ENCODE assay signal across 14 cellular contexts in the genomic region with DNA sequence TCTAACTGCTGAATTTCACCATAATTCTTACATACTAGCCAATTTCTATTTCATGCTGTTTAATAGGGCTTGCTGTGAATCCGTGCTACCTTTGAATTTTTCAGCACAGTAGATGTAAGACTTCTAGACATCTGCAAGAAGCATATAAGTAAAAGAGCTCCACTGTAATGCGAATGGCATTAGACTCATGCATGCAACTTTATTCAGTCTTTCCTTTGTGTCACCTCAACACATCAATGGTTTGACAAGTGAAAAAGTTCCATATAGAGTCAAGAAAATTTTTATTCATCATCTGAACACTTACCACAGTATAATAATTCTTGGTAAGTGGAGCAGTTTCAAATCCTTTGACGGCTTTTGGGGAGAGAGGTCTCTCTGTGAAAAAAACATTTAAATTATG.
"Had no signal": no experiment of that assay in that cellular context is flagged by ENCODE, and none has a peak within 500 bp of the region (broad histone marks: within the 10 kb centered on the region; RNA-seq: fewer than 3 reads in every experiment).

No MANE protein-coding gene starts in this region.

- H3K36me3 ChIP-seq: neural progenitor cell, pancreas, SJSA1 had no signal

- H3K27me3 Mint-ChIP-seq: dendritic cell treated with granulocyte-macrophage colony-stimulating factor and Interleukin-4, amounts not matched to agents 40 ng/mL and 50 ng/mL, for 4 days had no signal

- H3K27ac ChIP-seq: neural progenitor cell, pancreas, SJSA1 had no signal

- DNase-seq: central memory CD4-positive, alpha-beta T cell; endodermal cell; erythroblast; hypothalamus; midbrain; pancreas; retina; SW 1271; T-helper 9 cell; trophoblast cell had no signal

- H3K27me3 ChIP-seq: neural progenitor cell, pancreas, SJSA1 had no signal

- H3K9me3 ChIP-seq: pancreas, SJSA1 had no signal

- H3K4me1 ChIP-seq: neural progenitor cell, pancreas, SJSA1 had no signal

- H3K4me3 ChIP-seq: lung, neural progenitor cell, pancreas, SJSA1 had no signal

- H3K9me3 Mint-ChIP-seq: dendritic cell treated with granulocyte-macrophage colony-stimulating factor and Interleukin-4, amounts not matched to agents 40 ng/mL and 50 ng/mL, for 4 days; neural progenitor cell had no signal

- H3K4me1 Mint-ChIP-seq: endodermal cell had no signal

- H3K36me3 Mint-ChIP-seq: neural progenitor cell had no signal

- H3K4me3 Mint-ChIP-seq: dendritic cell treated with granulocyte-macrophage colony-stimulating factor and Interleukin-4, amounts not matched to agents 40 ng/mL and 50 ng/mL, for 4 days; endodermal cell; neural progenitor cell had no signal

- ATAC-seq: pancreas had no signal

- H3K27ac Mint-ChIP-seq: endodermal cell, neural progenitor cell had no signal
